ENCODE assay signal across 10 cellular contexts in the genomic region with DNA sequence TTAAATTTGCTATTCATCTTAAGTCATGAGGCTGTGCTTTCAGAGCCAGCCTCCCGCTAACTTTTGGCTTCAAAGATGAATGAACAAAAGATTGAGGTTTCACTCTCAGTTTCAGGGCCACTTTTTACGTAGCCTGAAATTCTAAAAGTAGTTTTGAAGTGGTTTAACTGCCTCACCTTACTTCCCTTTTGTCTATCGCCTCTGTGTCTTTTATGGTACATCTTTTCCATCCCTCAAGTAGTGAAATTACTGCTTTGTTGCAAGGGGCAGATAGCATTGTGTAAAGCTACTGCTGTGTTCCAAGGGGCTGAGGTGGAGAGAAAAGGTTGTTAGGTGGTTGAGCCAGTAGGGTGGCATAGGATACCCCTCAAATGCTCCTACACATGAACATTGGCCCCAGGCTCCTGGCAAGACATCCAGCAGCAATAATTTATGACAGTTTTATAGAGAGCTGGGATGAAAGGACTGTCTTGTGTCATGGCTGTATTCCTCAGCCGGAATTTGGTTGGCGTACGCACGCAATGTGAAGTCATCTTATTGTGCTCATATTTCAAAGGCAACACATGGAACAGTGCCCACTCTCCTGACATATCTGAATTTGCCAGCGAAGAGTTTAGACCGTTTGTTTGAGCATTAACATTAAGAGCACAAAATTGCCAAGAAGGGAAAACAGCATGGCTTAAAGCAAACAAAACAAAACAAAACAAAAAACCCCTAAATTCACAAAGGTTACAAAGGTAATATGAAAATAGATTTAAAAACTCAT. TPM values are rescaled to one million over a fixed set of nuclear protein-coding genes. Genes with fewer than 3 reads are reported as not detected.
DNase-seq lines count a peak whose midpoint lies in the region; ATAC-seq, FAIRE-seq and TF ChIP-seq lines count a peak whose summit lies in the region.
"Had no signal": no experiment of that assay in that cellular context is flagged by ENCODE, and none has a peak within 500 bp of the region (broad histone marks: within the 10 kb centered on the region; RNA-seq: fewer than 3 reads in every experiment).

No MANE protein-coding gene starts in this region.

- H3K9me3 ChIP-seq in RWPE2 (ENCODE audit: severe bottlenecking) = no peaks in the 10 kb centered on the region
- no peaks in the 10 kb centered on the region for H3K9me3 ChIP-seq in fibroblast of lung (ENCODE audit: control insufficient read depth, insufficient read depth, low read depth, low read length)
- H3K9me3 ChIP-seq: Peyer's patch had no signal

- H3K9ac ChIP-seq in fibroblast of lung (ENCODE audit: insufficient read depth, low read length) = no peak overlapping the region

- FAIRE-seq in D721Med (lab: Jason Lieb, UNC) = no peak

- peaks cover 3% of the 10 kb centered on the region for H3K27me3 Mint-ChIP-seq in nephron progenitor cell (ENCODE audit: low read depth, poor library complexity)

- H3K27ac Mint-ChIP-seq in nephron progenitor cell = no peak overlapping the region

- H3K4me2 ChIP-seq in fibroblast of lung (ENCODE audit: extremely low read depth, insufficient read depth, low read length) = peak overlapping the region; percentile 68

- H3K4me1 Mint-ChIP-seq in nephron progenitor cell = peaks cover 13% of the 10 kb centered on the region

- H3K36me3 Mint-ChIP-seq in nephron progenitor cell (ENCODE audit: low read depth) = no peaks in the 10 kb centered on the region

- no peaks in the 10 kb centered on the region for H4K20me1 ChIP-seq in fibroblast of lung (ENCODE audit: control insufficient read depth, extremely low read depth, insufficient read depth, low read length)

- H3K36me3 ChIP-seq in RWPE2 (ENCODE audit: low read depth) (no peaks in the 10 kb centered on the region), fibroblast of lung (ENCODE audit: control insufficient read depth, insufficient read depth, low read length) (no peaks in the 10 kb centered on the region)
- H3K36me3 ChIP-seq: Peyer's patch had no signal

- H2AFZ ChIP-seq in fibroblast of lung (ENCODE audit: low read length) = no peak overlapping the region

- TF ChIP-seq CTCF in RWPE2 (IDR thresholded peaks at IDR 0.05; ENCODE audit: poor library complexity, severe bottlenecking) = no peak
- TF ChIP-seq CTCF in fibroblast of lung (conservative IDR thresholded peaks at IDR 0.05 in 1 of 2, IDR thresholded peaks at IDR 0.05 in 1 of 2; ENCODE audit: low read depth in 1 of 2, low read length in 2 of 2) = no peak
- no peak for TF ChIP-seq CTCF in D721Med (IDR thresholded peaks at IDR 0.05; ENCODE audit: insufficient read depth, missing control alignments)
- TF ChIP-seq CTCF in nephron progenitor cell (IDR thresholded peaks at IDR 0.05) = no peak

- H3K27ac ChIP-seq in RWPE2 (ENCODE audit: poor library complexity, severe bottlenecking) (no peak overlapping the region), fibroblast of lung (ENCODE audit: insufficient read depth, low read length) (peak overlapping the region; percentile 27)

- H3K4me1 ChIP-seq in RWPE2 (ENCODE audit: insufficient read depth, poor library complexity, severe bottlenecking) (peaks cover 22% of the 10 kb centered on the region), fibroblast of lung (ENCODE audit: control insufficient read depth, extremely low read depth, insufficient read depth, low read length) (peaks cover 4% of the 10 kb centered on the region)

- no peaks in the 10 kb centered on the region for H3K79me2 ChIP-seq in fibroblast of lung (ENCODE audit: control insufficient read depth, insufficient read depth, low read length)

- ATAC-seq in GM19372 (IDR thresholded peaks at IDR 0.05; ENCODE audit: low read depth, unreplicated experiment) = peak; percentile 91
- ATAC-seq in HG03159 (IDR thresholded peaks at IDR 0.05; ENCODE audit: unreplicated experiment) = peak; percentile 90
- ATAC-seq in RWPE2 (ENCODE audit: low read depth) = peak; percentile 82
- peak; percentile 90 for ATAC-seq in stimulated activated naive CD8-positive, alpha-beta T cell treated with anti-CD3 and anti-CD28 coated beads, Interleukin-15, Interleukin-2, amounts not matched to agents 100 U/mL and 50 U/mL, for 24 hours

- H3K9me3 Mint-ChIP-seq in nephron progenitor cell = no peaks in the 10 kb centered on the region

- H3K27me3 ChIP-seq in RWPE2 (ENCODE audit: insufficient read depth, poor library complexity, severe bottlenecking) (no peaks in the 10 kb centered on the region), fibroblast of lung (ENCODE audit: control insufficient read depth, insufficient read depth, low read length) (no peaks in the 10 kb centered on the region)
- H3K27me3 ChIP-seq: Peyer's patch had no signal

- no peak overlapping the region for H3K4me3 ChIP-seq in RWPE2 (ENCODE audit: severe bottlenecking)
- peak overlapping the region in 2 of 4 experiments; percentile 22 to 38 for H3K4me3 ChIP-seq in fibroblast of lung (replicated peaks in 1 of 4; ENCODE audit: control extremely low read depth in 1 of 4, insufficient read depth in 1 of 4, low read depth in 3 of 4, low read length in 4 of 4)
- H3K4me3 ChIP-seq: lung had no signal

- peak; percentile 82 for DNase-seq in DMS79 treated with DMSO at 0.1 percent for 48 hours (lab: John Stamatoyannopoulos, UW)
- no peak for DNase-seq in RWPE2 (ENCODE audit: low spot score)
- peak; percentile 94 for DNase-seq in fibroblast of lung (ENCODE audit: low read depth in 2 of 2)
- DNase-seq in stimulated activated naive CD8-positive, alpha-beta T cell treated with anti-CD3 and anti-CD28 coated beads, Interleukin-15, Interleukin-2, amounts not matched to agents 100 U/mL and 50 U/mL, for 24 hours = peak; percentile 35
- no peak for DNase-seq in D721Med (ENCODE audit: insufficient read length, low spot score)
- no peak for DNase-seq in nephron progenitor cell

- no peak overlapping the region for H3K4me3 Mint-ChIP-seq in nephron progenitor cell

RNA-seq across cellular contexts. Expression of gene QPCT, which starts 32.2 kb away (rescaled TPM):
- total RNA-seq in fibroblast of lung = 3.9 and 8.4 TPM in 2 replicates
- polyA plus RNA-seq in fibroblast of lung = 5.4 and 6.1 TPM in 2 replicates
- 3.8 and 4.2 TPM in 2 replicates for polyA plus RNA-seq in fibroblast of lung (2012)
- polyA minus RNA-seq in fibroblast of lung (ENCODE audit: low replicate concordance) = 7.2 and 25.7 TPM in 2 replicates

RNA-seq across cellular contexts. Expression of gene PRKD3, which starts 52.0 kb away (rescaled TPM):
- total RNA-seq in fibroblast of lung = 51.4 and 67.7 TPM in 2 replicates
- 31.3 and 48.0 TPM in 2 replicates for polyA plus RNA-seq in fibroblast of lung
- polyA plus RNA-seq in fibroblast of lung (2012) = 18.8 and 27.4 TPM in 2 replicates
- 10.2 and 15.4 TPM in 2 replicates for polyA minus RNA-seq in fibroblast of lung (ENCODE audit: low replicate concordance)

Comparison
In these comparisons a context has a peak if more than half of its experiments do, and no peak if none do; other contexts are left out.
1. DNase-seq: peak in DMS79 treated with DMSO at 0.1 percent for 48 hours (single experiment), fibroblast of lung (2 of 2) and stimulated activated naive CD8-positive, alpha-beta T cell treated with anti-CD3 and anti-CD28 coated beads, Interleukin-15, Interleukin-2, amounts not matched to agents 100 U/mL and 50 U/mL, for 24 hours (single experiment); none in RWPE2 (single experiment), D721Med (single experiment) and nephron progenitor cell (single experiment).
2. Peak in every context shown above with its lines, with median percentiles within 50 percentile points of each other: ATAC-seq.